Comparison of ENCODE assay signal across 21 cellular contexts in genomic region chr17:16158721-16159120, GRCh38. TPM values are rescaled to one million over a fixed set of nuclear protein-coding genes. Genes with fewer than 3 reads are reported as not detected.
DNase-seq lines count a peak whose midpoint lies in the region; ATAC-seq and TF ChIP-seq lines count a peak whose summit lies in the region.
"Had no signal": no experiment of that assay in that cellular context is flagged by ENCODE, and none has a peak within 500 bp of the region (broad histone marks: within the 10 kb centered on the region; RNA-seq: fewer than 3 reads in every experiment).

No MANE protein-coding gene starts in this region.

- no peak overlapping the region for H3K4me3 ChIP-seq in fibroblast of villous mesenchyme (ENCODE audit: low read depth, low read length)
- H3K4me3 ChIP-seq in foreskin fibroblast (ENCODE audit: low read depth in 1 of 2, low read length in 2 of 2), result no peak overlapping the region
- H3K4me3 ChIP-seq: BLaER1, GM23338, Peyer's patch had no signal

- no peaks in the 10 kb centered on the region for H3K9me3 Mint-ChIP-seq in stimulated activated naive CD8-positive, alpha-beta T cell treated with anti-CD3 and anti-CD28 coated beads, Interleukin-15, amount 100 ng/mL, for 72 hours
- H3K9me3 Mint-ChIP-seq: CD8-positive, alpha-beta memory T cell; GM23338 had no signal

- no peak for DNase-seq in stimulated activated naive CD8-positive, alpha-beta T cell treated with anti-CD3 and anti-CD28 coated beads, Interleukin-15, amount 100 ng/mL, for 72 hours
- DNase-seq in stimulated activated naive CD8-positive, alpha-beta T cell treated with anti-CD3 and anti-CD28 coated beads, Interleukin-15, Interleukin-2, amounts not matched to agents 100 U/mL and 50 U/mL, for 24 hours, result no peak
- peak; percentile 1 for DNase-seq in astrocyte of the hippocampus (ENCODE audit: low read depth, low spot score)
- peak; percentile 69 for DNase-seq in fibroblast of villous mesenchyme (ENCODE audit: low read depth)
- no peak for DNase-seq in foreskin fibroblast
- no peak for DNase-seq in occipital lobe (lab: John Stamatoyannopoulos, UW)
- DNase-seq: 8988T; CD8-positive, alpha-beta memory T cell; DND-41; KBM-7; NCI-H1417 treated with DMSO at 0.1 percent for 48 hours; NCI-H2029; NCI-H2171; NCI-H748 treated with DMSO at 0.1 percent for 48 hours; Peyer's patch; Right ventricle myocardium superior had no signal

- H3K27me3 Mint-ChIP-seq in stimulated activated naive CD8-positive, alpha-beta T cell treated with anti-CD3 and anti-CD28 coated beads, Interleukin-15, amount 100 ng/mL, for 72 hours, result no peaks in the 10 kb centered on the region
- H3K27me3 Mint-ChIP-seq: CD8-positive, alpha-beta memory T cell had no signal

- ATAC-seq in stimulated activated naive CD8-positive, alpha-beta T cell treated with anti-CD3 and anti-CD28 coated beads, Interleukin-15, amount 100 ng/mL, for 72 hours, result no peak
- no peak for ATAC-seq in stimulated activated naive CD8-positive, alpha-beta T cell treated with anti-CD3 and anti-CD28 coated beads, Interleukin-15, Interleukin-2, amounts not matched to agents 100 U/mL and 50 U/mL, for 24 hours
- ATAC-seq in activated CD4-positive, CD25-positive, alpha-beta regulatory T cell treated with anti-CD3 and anti-CD28 coated beads, Interleukin-2, amount 50 U/mL, for 24 hours, result no peak
- ATAC-seq in GM18498 (IDR thresholded peaks at IDR 0.05; ENCODE audit: unreplicated experiment), result no peak
- ATAC-seq: GM23338, HCT116 had no signal

- H3K27ac Mint-ChIP-seq in stimulated activated naive CD8-positive, alpha-beta T cell treated with anti-CD3 and anti-CD28 coated beads, Interleukin-15, amount 100 ng/mL, for 72 hours, result peak overlapping the region; percentile 7 to 31
- H3K27ac Mint-ChIP-seq: GM23338 had no signal

- no peak for TF ChIP-seq CTCF in fibroblast of villous mesenchyme (IDR thresholded peaks at IDR 0.05; ENCODE audit: insufficient read depth, low read depth, low read length)
- no peak for TF ChIP-seq CTCF in foreskin fibroblast (IDR thresholded peaks at IDR 0.05; ENCODE audit: low read depth, low read length)

- no peak overlapping the region for H3K4me3 Mint-ChIP-seq in stimulated activated naive CD8-positive, alpha-beta T cell treated with anti-CD3 and anti-CD28 coated beads, Interleukin-15, amount 100 ng/mL, for 72 hours
- H3K4me3 Mint-ChIP-seq: CD8-positive, alpha-beta memory T cell; GM23338 had no signal

- peaks cover 10% of the 10 kb centered on the region for H3K4me1 Mint-ChIP-seq in stimulated activated naive CD8-positive, alpha-beta T cell treated with anti-CD3 and anti-CD28 coated beads, Interleukin-15, amount 100 ng/mL, for 72 hours
- H3K4me1 Mint-ChIP-seq: GM23338 had no signal

RNA-seq across cellular contexts. Expression of gene NCOR1, which starts 56.6 kb away (rescaled TPM):
- total RNA-seq in fibroblast of villous mesenchyme (82.1 and 83.3 TPM in 2 replicates), occipital lobe (116 TPM)

RNA-seq across cellular contexts. Expression of gene PIGL, which starts 58.3 kb away (rescaled TPM):
- 14.7 and 19.6 TPM in 2 replicates for total RNA-seq in fibroblast of villous mesenchyme
- total RNA-seq in occipital lobe, result 18.4 TPM

Comparison
In these comparisons a context has a peak if more than half of its experiments do, and no peak if none do; other contexts are left out.
1. DNase-seq: peak in astrocyte of the hippocampus (single experiment) and fibroblast of villous mesenchyme (single experiment); none in stimulated activated naive CD8-positive, alpha-beta T cell treated with anti-CD3 and anti-CD28 coated beads, Interleukin-15, amount 100 ng/mL, for 72 hours (0 of 2), stimulated activated naive CD8-positive, alpha-beta T cell treated with anti-CD3 and anti-CD28 coated beads, Interleukin-15, Interleukin-2, amounts not matched to agents 100 U/mL and 50 U/mL, for 24 hours (single experiment), foreskin fibroblast (0 of 2) and occipital lobe (single experiment).